ENCODE assay signal across 27 cellular contexts in the genomic region with DNA sequence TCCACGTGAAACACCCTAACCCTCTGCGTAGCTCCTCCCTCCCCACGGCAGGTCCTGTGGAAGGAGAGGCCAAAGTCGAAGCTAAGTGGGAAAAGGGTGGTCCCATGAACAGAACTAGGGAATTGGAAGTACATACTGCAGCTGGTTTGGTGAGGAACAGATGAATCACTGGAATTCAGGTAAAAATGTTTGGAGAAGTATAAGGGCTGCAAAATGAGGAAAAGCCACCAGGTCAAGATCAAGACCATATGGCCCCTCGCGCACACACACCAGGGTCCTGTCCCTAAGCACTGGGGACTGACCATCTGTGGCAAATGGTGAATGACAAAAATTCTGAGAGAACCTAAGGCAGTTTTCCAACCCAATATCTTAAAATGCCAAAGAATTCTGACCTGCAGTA. TPM values are rescaled to one million over a fixed set of nuclear protein-coding genes. Genes with fewer than 3 reads are reported as not detected.
"Had no signal": no experiment of that assay in that cellular context is flagged by ENCODE, and none has a peak within 500 bp of the region (broad histone marks: within the 10 kb centered on the region; RNA-seq: fewer than 3 reads in every experiment).

No MANE protein-coding gene starts in this region.

- H3K4me1 ChIP-seq: colonic mucosa, gastrocnemius medialis, prostate gland, uterus had no signal

- DNase-seq: colonic mucosa; effector CD8-positive, alpha-beta T cell; foreskin fibroblast; gastrocnemius medialis; kidney; mesenchymal stem cell; midbrain; naive thymus-derived CD4-positive, alpha-beta T cell; nucleus accumbens; sigmoid colon; stimulated activated CD4-positive, alpha-beta T cell treated with anti-CD3 and anti-CD28 coated beads, Interleukin-2, amount 100 ng/mL, for 24 hours; stimulated activated CD4-positive, alpha-beta T cell treated with anti-CD3 and anti-CD28 coated beads, Interleukin-4, amount 100 ng/mL, for 24 hours; stimulated activated naive CD4-positive, alpha-beta T cell treated with Interleukin-2 at 50 U/mL for 16 hours; stomach; uterus had no signal

- H3K4me3 ChIP-seq: colonic mucosa, gastrocnemius medialis, lung, prostate gland, right atrium auricular region, sigmoid colon, stomach, thoracic aorta, tibial nerve, upper lobe of left lung, uterus had no signal

- H3K9me3 Mint-ChIP-seq: dendritic cell treated with granulocyte-macrophage colony-stimulating factor and Interleukin-4, amounts not matched to agents 40 ng/mL and 50 ng/mL, for 4 days; endodermal cell; naive thymus-derived CD4-positive, alpha-beta T cell; stimulated activated effector memory CD8-positive, alpha-beta T cell treated with anti-CD3 and anti-CD28 coated beads, Interleukin-12 subunit alpha, Interleukin-12 subunit beta, amount 100 ng/mL, for 72 hours had no signal

- FAIRE-seq: kidney had no signal

- H3K36me3 Mint-ChIP-seq: naive thymus-derived CD4-positive, alpha-beta T cell; stimulated activated effector memory CD8-positive, alpha-beta T cell treated with anti-CD3 and anti-CD28 coated beads, Interleukin-12 subunit alpha, Interleukin-12 subunit beta, amount 100 ng/mL, for 72 hours had no signal

- H3K27ac Mint-ChIP-seq: dendritic cell treated with granulocyte-macrophage colony-stimulating factor and Interleukin-4, amounts not matched to agents 40 ng/mL and 50 ng/mL, for 4 days; endodermal cell; naive thymus-derived CD4-positive, alpha-beta T cell; stimulated activated effector memory CD8-positive, alpha-beta T cell treated with anti-CD3 and anti-CD28 coated beads, Interleukin-12 subunit alpha, Interleukin-12 subunit beta, amount 100 ng/mL, for 72 hours had no signal

- H3K9me3 ChIP-seq: colonic mucosa, gastrocnemius medialis, prostate gland, right atrium auricular region, sigmoid colon, stomach, thoracic aorta, tibial nerve, upper lobe of left lung, uterus had no signal

- H3K4me1 Mint-ChIP-seq: endodermal cell had no signal

- ATAC-seq: esophagus mucosa; gastrocnemius medialis; left lobe of liver; naive thymus-derived CD4-positive, alpha-beta T cell; stimulated activated effector memory CD8-positive, alpha-beta T cell treated with anti-CD3 and anti-CD28 coated beads, Interleukin-12 subunit alpha, Interleukin-12 subunit beta, amount 100 ng/mL, for 72 hours had no signal

- H3K27ac ChIP-seq: colonic mucosa, epithelial cell of prostate, gastrocnemius medialis, prostate gland, right atrium auricular region, sigmoid colon, stomach, thoracic aorta, tibial nerve, upper lobe of left lung, uterus had no signal

- H3K36me3 ChIP-seq: colonic mucosa, gastrocnemius medialis, prostate gland, right atrium auricular region, sigmoid colon, stomach, thoracic aorta, tibial nerve, upper lobe of left lung, uterus had no signal

- H3K4me3 Mint-ChIP-seq: dendritic cell treated with granulocyte-macrophage colony-stimulating factor and Interleukin-4, amounts not matched to agents 40 ng/mL and 50 ng/mL, for 4 days; endodermal cell; stimulated activated effector memory CD8-positive, alpha-beta T cell treated with anti-CD3 and anti-CD28 coated beads, Interleukin-12 subunit alpha, Interleukin-12 subunit beta, amount 100 ng/mL, for 72 hours had no signal

- H3K27me3 ChIP-seq: gastrocnemius medialis, right atrium auricular region, sigmoid colon, tibial nerve, uterus had no signal

RNA-seq across cellular contexts. Expression of a gene that starts 3.1 kb away (rescaled TPM):
- polyA plus RNA-seq: naive thymus-derived CD4-positive, alpha-beta T cell had no signal
